In genomic region chr17:11356371-11356770, GRCh38 we compare ENCODE assay signal across 23 cellular contexts.
"Had no signal": no experiment of that assay in that cellular context is flagged by ENCODE, and none has a peak within 500 bp of the region (broad histone marks: within the 10 kb centered on the region; RNA-seq: fewer than 3 reads in every experiment).

No MANE protein-coding gene starts in this region.

- H3K27ac Mint-ChIP-seq: immature natural killer cell; naive thymus-derived CD4-positive, alpha-beta T cell had no signal

- H3K27me3 Mint-ChIP-seq: naive thymus-derived CD4-positive, alpha-beta T cell had no signal

- H3K4me2 ChIP-seq: hepatocyte had no signal

- H3K4me1 ChIP-seq: esophagus squamous epithelium, gastrocnemius medialis, heart left ventricle, left ventricle myocardium inferior, lower lobe of right lung had no signal

- H3K4me3 ChIP-seq: coronary artery, dorsolateral prefrontal cortex, esophagus squamous epithelium, gastrocnemius medialis, heart left ventricle, hepatocyte, left ventricle myocardium inferior, lower lobe of right lung had no signal

- H3K36me3 Mint-ChIP-seq: immature natural killer cell; naive thymus-derived CD4-positive, alpha-beta T cell had no signal

- H3K9me3 ChIP-seq: esophagus squamous epithelium, gastrocnemius medialis, heart left ventricle, left ventricle myocardium inferior, lower lobe of right lung had no signal

- H2AFZ ChIP-seq: hepatocyte had no signal

- H3K36me3 ChIP-seq: esophagus squamous epithelium, gastrocnemius medialis, heart left ventricle, left ventricle myocardium inferior, lower lobe of right lung had no signal

- ATAC-seq: gastrocnemius medialis; left colon; left lobe of liver; lower lobe of right lung; naive thymus-derived CD4-positive, alpha-beta T cell had no signal

- H3K4me3 Mint-ChIP-seq: immature natural killer cell; naive thymus-derived CD4-positive, alpha-beta T cell had no signal

- H3K27me3 ChIP-seq: dorsolateral prefrontal cortex, esophagus squamous epithelium, gastrocnemius medialis, heart left ventricle, hepatocyte had no signal

- H3K4me1 Mint-ChIP-seq: immature natural killer cell; naive thymus-derived CD4-positive, alpha-beta T cell had no signal

- DNase-seq: dermis blood vessel endothelial cell; dorsolateral prefrontal cortex; effector CD4-positive, alpha-beta T cell; effector memory CD4-positive, alpha-beta T cell; esophagus squamous epithelium; foreskin fibroblast; foreskin melanocyte; gastrocnemius medialis; heart left ventricle; hypothalamus; immature natural killer cell; islet precursor cell; kidney; kidney glomerular epithelial cell; left colon; left ventricle myocardium inferior; lower lobe of right lung; mesenchymal stem cell; midbrain; naive thymus-derived CD4-positive, alpha-beta T cell had no signal

- H3K27ac ChIP-seq: coronary artery, dorsolateral prefrontal cortex, esophagus squamous epithelium, gastrocnemius medialis, heart left ventricle, hepatocyte, left ventricle myocardium inferior, lower lobe of right lung had no signal
